In genomic region chr16:74607310-74607966, GRCh38 we compare ENCODE assay signal across 8 cellular contexts. TPM values are rescaled to one million over a fixed set of nuclear protein-coding genes. Genes with fewer than 3 reads are reported as not detected.
DNase-seq lines count a peak whose midpoint lies in the region; ATAC-seq and TF ChIP-seq lines count a peak whose summit lies in the region.

No MANE protein-coding gene starts in this region.

- H3K9me3 ChIP-seq in SK-N-MC (ENCODE audit: low read depth, low read length) (no peaks in the 10 kb centered on the region), right cardiac atrium (ENCODE audit: control insufficient read depth, low read length) (no peaks in the 10 kb centered on the region), spleen (no peaks in the 10 kb centered on the region)

- 20% methylated on average over 14 of the region's 14 CpGs for WGBS in right cardiac atrium
- 26 to 30% (median 27%) methylated on average over 14 of the region's 14 CpGs for WGBS in spleen, 5 donors

- H3K4me3 ChIP-seq in SK-N-MC = peak overlapping the region; percentile 91
- peak overlapping the region; percentile 77 for H3K4me3 ChIP-seq in right cardiac atrium (ENCODE audit: low read length)
- peak overlapping the region; percentile 76 to 99 (median 94) for H3K4me3 ChIP-seq in spleen

- H3K27ac ChIP-seq in SK-N-MC (peak overlapping the region; percentile 90), right cardiac atrium (ENCODE audit: low read length) (peak overlapping the region; percentile 18), spleen (peak overlapping the region; percentile 94 to 99 (median 98))

- no peak for TF ChIP-seq CTCF in spleen (IDR thresholded peaks at IDR 0.05 in 8 of 11, conservative IDR thresholded peaks at IDR 0.05 in 3 of 11)

- H3K4me1 ChIP-seq in right cardiac atrium (ENCODE audit: control insufficient read depth, insufficient read depth, low read length) (peaks cover 2% of the 10 kb centered on the region), spleen (peaks cover 16 to 53% (median 44%) of the 10 kb centered on the region in 6 donors)

- intact Hi-C loops in right cardiac atrium (cut with DNase I) = loop anchor here in 2 of 4 donors (10.0 kb wide), 2 partner anchors 53 to 103 kb away; no protein-coding TSS in a partner anchor
- intact Hi-C loops in spleen (cut with DNase I; ENCODE audit: low total_unique reads) = no loop called here

- H3K36me3 ChIP-seq in SK-N-MC (ENCODE audit: insufficient read depth, low read length) (peaks cover 4% of the 10 kb centered on the region; the same call in 1 of the 2 replicates), spleen (no peaks in the 10 kb centered on the region)

- ATAC-seq in activated CD4-positive, CD25-positive, alpha-beta regulatory T cell treated with anti-CD3 and anti-CD28 coated beads, Interleukin-2, amount 50 U/mL, for 24 hours = peak; percentile 6 to 18
- ATAC-seq in HG02759 (IDR thresholded peaks at IDR 0.05; ENCODE audit: unreplicated experiment) (peak; percentile 28), right cardiac atrium (no peak)

- TF ChIP-seq POLR2A in spleen (IDR thresholded peaks at IDR 0.05) = no peak

- H3K27me3 ChIP-seq in right cardiac atrium (ENCODE audit: control insufficient read depth, insufficient read depth) (no peaks in the 10 kb centered on the region), spleen (replicated peaks in 1 of 7) (no peaks in the 10 kb centered on the region)

- DNase-seq in activated CD4-positive, CD25-positive, alpha-beta regulatory T cell (lab: John Stamatoyannopoulos, UW) = no peak
- no peak for DNase-seq in SK-N-MC (ENCODE audit: low read depth, low spot score)
- no peak for DNase-seq in right cardiac atrium
- DNase-seq in spleen = no peak
- DNase-seq in stimulated activated CD4-positive, alpha-beta T cell treated with anti-CD3 and anti-CD28 coated beads, Interleukin-2, amount 100 ng/mL, for 48 hours = no peak
- DNase-seq in mesenteric fat pad (ENCODE audit: low spot score) = no peak

- H3K9ac ChIP-seq in SK-N-MC (ENCODE audit: insufficient read length) = peak overlapping the region; percentile 76

RNA-seq across cellular contexts. Expression of gene GLG1, which starts 0.5 kb away (rescaled TPM):
- total RNA-seq in right cardiac atrium = 100 to 1,000 TPM in 1 of 4 donors, 10 to 100 TPM in 3; 91.6 to 109 (median 99.2) TPM
- 46.8 TPM for polyA plus RNA-seq in right cardiac atrium
- 100 to 1,000 TPM in 5 of 7 donors, 10 to 100 TPM in 2; 81.1 to 124 (median 110) TPM for total RNA-seq in spleen
- polyA plus RNA-seq in spleen = 10 to 100 TPM; 14.6 to 22.5 (median 15.3) TPM
- total RNA-seq in mesenteric fat pad = 102 TPM

RNA-seq across cellular contexts. Expression of gene RFWD3, which starts 59.2 kb away (rescaled TPM):
- total RNA-seq in right cardiac atrium = 1 to 10 TPM; 6.2 to 7.9 (median 6.7) TPM
- 2.9 TPM for polyA plus RNA-seq in right cardiac atrium
- 10 to 100 TPM; 20.3 to 40.6 (median 32.5) TPM for total RNA-seq in spleen
- 10 to 100 TPM in 1 of 3 donors, 1 to 10 TPM in 2; 4.6 to 10.4 (median 5.1) TPM for polyA plus RNA-seq in spleen
- 14.7 TPM for total RNA-seq in mesenteric fat pad

Comparison
In these comparisons a context has a peak if more than half of its experiments do, and no peak if none do; other contexts are left out.
1. ATAC-seq: peak in activated CD4-positive, CD25-positive, alpha-beta regulatory T cell treated with anti-CD3 and anti-CD28 coated beads, Interleukin-2, amount 50 U/mL, for 24 hours (2 of 2) and HG02759 (single experiment); none in right cardiac atrium (0 of 2).
2. H3K27ac ChIP-seq: peak in every context shown above with its lines; median percentile 98 in spleen; 90 in SK-N-MC; 18 in right cardiac atrium.
3. Peak in every context shown above with its lines, with median percentiles within 50 percentile points of each other: H3K4me3 ChIP-seq.